8 cellular contexts compared by ENCODE assay signal in genomic region chr12:94603434-94604068, GRCh38. TPM values are rescaled to one million over a fixed set of nuclear protein-coding genes. Genes with fewer than 3 reads are reported as not detected.
DNase-seq lines count a peak whose midpoint lies in the region; ATAC-seq and TF ChIP-seq lines count a peak whose summit lies in the region.

No MANE protein-coding gene starts in this region.

- no peak overlapping the region for H3K4me3 ChIP-seq in Jurkat, Clone E6-1 (ENCODE audit: low read length)
- H3K4me3 ChIP-seq in fibroblast of villous mesenchyme (ENCODE audit: low read depth, low read length) = no peak overlapping the region

- H3K9me3 Mint-ChIP-seq in CD14-positive monocyte = peaks cover 3 to 16% (median 10%) of the 10 kb centered on the region in 7 donors

- no peak for ATAC-seq in GM21786 (IDR thresholded peaks at IDR 0.05; ENCODE audit: unreplicated experiment)

- H3K27me3 Mint-ChIP-seq in CD14-positive monocyte (ENCODE audit: low read depth in 3 of 3) = peaks cover 2 to 12% (median 3%) of the 10 kb centered on the region in 3 donors

- intact Hi-C loops in CD14-positive monocyte (cut with micrococcal nuclease) = loop anchor here in 1 of 2 donors (5.0 kb wide), 2 partner anchors 39 to 124 kb away; no protein-coding TSS in a partner anchor

- H3K36me3 Mint-ChIP-seq in CD14-positive monocyte = no peaks in the 10 kb centered on the region

- no peak overlapping the region for H3K27ac Mint-ChIP-seq in CD14-positive monocyte

- H3K4me1 Mint-ChIP-seq in CD14-positive monocyte = no peaks in the 10 kb centered on the region

- DNase-seq in CD14-positive monocyte (ENCODE audit: low spot score) (no peak), fibroblast of villous mesenchyme (ENCODE audit: low read depth) (no peak), GDM1 (lab: John Stamatoyannopoulos, UW) (no peak), NCI-H2171 treated with DMSO at 0.1 percent for 48 hours (lab: John Stamatoyannopoulos, UW) (no peak)
- DNase-seq in Jurkat, Clone E6-1 (ENCODE audit: low read depth, low spot score) = peak; percentile 21
- DNase-seq in activated CD8-positive, alpha-beta memory T cell treated with anti-CD3 and anti-CD28 coated beads, Interleukin-2, amount 50 U/mL, for 48 hours = peak; percentile 73
- DNase-seq in stimulated activated CD4-positive, alpha-beta T cell treated with anti-CD3 and anti-CD28 coated beads, Interleukin-1b, Interleukin-23, amount 100 ng/mL, for 48 hours = peak; percentile 43

- no peak overlapping the region for H3K4me3 Mint-ChIP-seq in CD14-positive monocyte

- TF ChIP-seq CTCF in CD14-positive monocyte (IDR thresholded peaks at IDR 0.05) (peak; percentile 82), fibroblast of villous mesenchyme (IDR thresholded peaks at IDR 0.05; ENCODE audit: insufficient read depth, low read depth, low read length) (peak; percentile 61)

RNA-seq across cellular contexts. Expression of gene TMCC3, which starts 46.8 kb away (rescaled TPM):
- 10 to 100 TPM in 1 of 2 donors, 1 to 10 TPM in 1; 7.1 to 14.7 TPM for polyA plus RNA-seq in CD14-positive monocyte
- not detected for polyA plus RNA-seq in Jurkat, Clone E6-1 (2012; ENCODE audit: insufficient read depth, insufficient read length)
- total RNA-seq in fibroblast of villous mesenchyme = 1.6 and 1.7 TPM in 2 replicates

Comparison
In these comparisons a context has a peak if more than half of its experiments do, and no peak if none do; other contexts are left out.
1. DNase-seq: peak in Jurkat, Clone E6-1 (single experiment), activated CD8-positive, alpha-beta memory T cell treated with anti-CD3 and anti-CD28 coated beads, Interleukin-2, amount 50 U/mL, for 48 hours (single experiment) and stimulated activated CD4-positive, alpha-beta T cell treated with anti-CD3 and anti-CD28 coated beads, Interleukin-1b, Interleukin-23, amount 100 ng/mL, for 48 hours (single experiment); none in CD14-positive monocyte (single experiment), fibroblast of villous mesenchyme (single experiment), GDM1 (single experiment) and NCI-H2171 treated with DMSO at 0.1 percent for 48 hours (single experiment).